In genomic region chr16:10113248-10113647, GRCh38 we compare ENCODE assay signal across 31 cellular contexts.
"Had no signal": no experiment of that assay in that cellular context is flagged by ENCODE, and none has a peak within 500 bp of the region (broad histone marks: within the 10 kb centered on the region; RNA-seq: fewer than 3 reads in every experiment).

No MANE protein-coding gene starts in this region.

- H3K4me3 ChIP-seq: adrenal gland, body of pancreas, breast epithelium had no signal

- H3K36me3 ChIP-seq: adrenal gland, brain microvascular endothelial cell, breast epithelium, WERI-Rb-1 had no signal

- DNase-seq: activated CD4-positive, alpha-beta memory T cell treated with anti-CD3 and anti-CD28 coated beads for 36 hours; activated CD4-positive, alpha-beta T cell treated with anti-CD3 and anti-CD28 coated beads for 4 hours; activated CD4-positive, alpha-beta T cell treated with anti-CD3 and anti-CD28 coated beads, Interleukin-2, amount 10 ng/mL, durations not matched to agents 24 days and 14 days; activated CD4-positive, alpha-beta T cell treated with anti-CD3 and anti-CD28 coated beads, Interleukin-2, amount 50 U/mL, for 1 hour; activated CD4-positive, alpha-beta T cell treated with anti-CD3 and anti-CD28 coated beads, Interleukin-2, amount 50 U/mL, for 4 hours; activated CD4-positive, CD25-positive, alpha-beta regulatory T cell; activated CD8-positive, alpha-beta memory T cell treated with anti-CD3 and anti-CD28 coated beads, Interleukin-2, amount 50 U/mL, for 4 hours; activated CD8-positive, alpha-beta T cell treated with anti-CD3 and anti-CD28 coated beads for 36 hours; activated effector memory CD4-positive, alpha-beta T cell treated with anti-CD3 and anti-CD28 coated beads, Interleukin-2, amount 50 U/mL, for 16 hours; activated gamma-delta T cell treated with Interleukin-2 at 50 U/mL for 16 hours; activated naive CD4-positive, alpha-beta T cell; activated naive CD4-positive, alpha-beta T cell treated with anti-CD3 and anti-CD28 coated beads for 36 hours; activated naive CD4-positive, alpha-beta T cell treated with anti-CD3 and anti-CD28 coated beads, Interleukin-2, amount 50 U/mL, for 16 hours; activated naive CD8-positive, alpha-beta T cell treated with anti-CD3 and anti-CD28 coated beads for 36 hours; activated T-cell treated with anti-CD3 and anti-CD28 coated beads for 4 hours; activated T-cell treated with anti-CD3 and anti-CD28 coated beads, Interleukin-2, amount 50 U/mL, for 1 hour; activated T-cell treated with anti-CD3 and anti-CD28 coated beads, Interleukin-2, amount 50 U/mL, for 4 hours; activated T-cell treated with anti-CD3 and anti-CD28 coated beads, Interleukin-2, amount 50 U/mL, for 72 hours; adrenal gland; amniotic stem cell; body of pancreas; brain microvascular endothelial cell; central memory CD4-positive, alpha-beta T cell; T-helper 2 cell; T-helper 9 cell; WERI-Rb-1 had no signal

- H3K27ac ChIP-seq: adrenal gland, body of pancreas, brain microvascular endothelial cell, breast epithelium, WERI-Rb-1 had no signal

- H3K4me1 ChIP-seq: adrenal gland, body of pancreas had no signal

- H3K27me3 ChIP-seq: adrenal gland, body of pancreas, brain microvascular endothelial cell, breast epithelium had no signal

- H3K9me3 ChIP-seq: adrenal gland, body of pancreas, breast epithelium had no signal

- ATAC-seq: activated CD4-positive, CD25-positive, alpha-beta regulatory T cell treated with anti-CD3 and anti-CD28 coated beads, Interleukin-2, amount 50 U/mL, for 24 hours; activated CD8-positive, alpha-beta T cell treated with anti-CD3 and anti-CD28 coated beads for 36 hours; activated naive CD4-positive, alpha-beta T cell treated with anti-CD3 and anti-CD28 coated beads, Interleukin-2, amount 50 U/mL, for 72 hours; activated T-cell treated with anti-CD3 and anti-CD28 coated beads, Interleukin-2, amount 50 U/mL, for 4 hours; activated T-cell treated with anti-CD3 and anti-CD28 coated beads, Interleukin-2, amount 50 U/mL, for 72 hours; activated T-helper 17 cell treated with anti-CD3 and anti-CD28 coated beads, Interleukin-2, amount 50 U/mL, for 72 hours; body of pancreas; WTC11 had no signal
